ENCODE assay signal across 14 cellular contexts in genomic region chr2:57981369-57981768, GRCh38.
DNase-seq lines count a peak whose midpoint lies in the region; TF ChIP-seq lines count a peak whose summit lies in the region.
"Had no signal": no experiment of that assay in that cellular context is flagged by ENCODE, and none has a peak within 500 bp of the region (broad histone marks: within the 10 kb centered on the region; RNA-seq: fewer than 3 reads in every experiment).

No MANE protein-coding gene starts in this region.

- peaks cover 3 to 15% (median 8%) of the 10 kb centered on the region in 7 donors for H3K9me3 Mint-ChIP-seq in CD14-positive monocyte
- H3K9me3 Mint-ChIP-seq: effector memory CD8-positive, alpha-beta T cell had no signal

- TF ChIP-seq CTCF in brain microvascular endothelial cell (IDR thresholded peaks at IDR 0.05; ENCODE audit: low read depth, low read length, missing control alignments) (no peak), CD14-positive monocyte (IDR thresholded peaks at IDR 0.05) (no peak)

- no peaks in the 10 kb centered on the region for H3K36me3 Mint-ChIP-seq in CD14-positive monocyte

- no peak overlapping the region for H3K27ac ChIP-seq in brain microvascular endothelial cell
- H3K27ac ChIP-seq: adrenal gland; BLaER1 treated with 17β-estradiol and CSF1 and Interleukin-3, amounts not matched to agents 10 nM and 100 nM; uterus had no signal

- no peak overlapping the region for H3K4me3 Mint-ChIP-seq in CD14-positive monocyte
- H3K4me3 Mint-ChIP-seq: effector memory CD8-positive, alpha-beta T cell had no signal

- no peaks in the 10 kb centered on the region for H3K4me1 Mint-ChIP-seq in CD14-positive monocyte

- H3K36me3 ChIP-seq in brain microvascular endothelial cell (replicated peaks): no peaks in the 10 kb centered on the region
- H3K36me3 ChIP-seq: adrenal gland; BLaER1 treated with 17β-estradiol and CSF1 and Interleukin-3, amounts not matched to agents 10 nM and 100 nM; uterus had no signal

- H3K27ac Mint-ChIP-seq in CD14-positive monocyte: no peak overlapping the region
- H3K27ac Mint-ChIP-seq: effector memory CD8-positive, alpha-beta T cell had no signal

- H3K27me3 ChIP-seq in brain microvascular endothelial cell (replicated peaks): no peaks in the 10 kb centered on the region
- H3K27me3 ChIP-seq: adrenal gland; BLaER1 treated with 17β-estradiol and CSF1 and Interleukin-3, amounts not matched to agents 10 nM and 100 nM; uterus had no signal

- in situ Hi-C loops in brain microvascular endothelial cell (cut with HindIII; ENCODE audit: low pct_ligation_motif_present, low sequenced_read_pairs): no loop called here

- intact Hi-C loops in CD14-positive monocyte (cut with micrococcal nuclease): no loop called here

- no peaks in the 10 kb centered on the region for H3K27me3 Mint-ChIP-seq in CD14-positive monocyte (ENCODE audit: low read depth in 3 of 3)
- H3K27me3 Mint-ChIP-seq: effector memory CD8-positive, alpha-beta T cell had no signal

- DNase-seq in AG08396 (ENCODE audit: low spot score) (peak; percentile 24), HS-5 (ENCODE audit: low read depth) (peak; percentile 68), brain microvascular endothelial cell (peak; percentile 63), kidney tubule cell (ENCODE audit: low spot score) (peak; percentile 22), CD14-positive monocyte (ENCODE audit: low spot score) (no peak), HuH-7.5 (ENCODE audit: low spot score) (no peak), SKM-1 (lab: John Stamatoyannopoulos, UW; ENCODE audit: unreplicated experiment) (no peak)
- no peak for DNase-seq in activated CD4-positive, alpha-beta T cell treated with anti-CD3 and anti-CD28 coated beads, Interleukin-2, amount 50 U/mL, for 48 hours
- DNase-seq: adrenal gland; effector memory CD8-positive, alpha-beta T cell; Karpas-422; NCI-H2081 treated with DMSO at 0.1 percent for 48 hours; uterus had no signal

- no peak overlapping the region for H3K4me3 ChIP-seq in brain microvascular endothelial cell (ENCODE audit: low read depth, low read length)
- H3K4me3 ChIP-seq: adrenal gland; BLaER1 treated with 17β-estradiol and CSF1 and Interleukin-3, amounts not matched to agents 10 nM and 100 nM; uterus had no signal

Comparison
In these comparisons a context has a peak if more than half of its experiments do, and no peak if none do; other contexts are left out.
1. DNase-seq: peak in AG08396 (single experiment), HS-5 (single experiment), brain microvascular endothelial cell (single experiment) and kidney tubule cell (single experiment); none in activated CD4-positive, alpha-beta T cell treated with anti-CD3 and anti-CD28 coated beads, Interleukin-2, amount 50 U/mL, for 48 hours (0 of 2), CD14-positive monocyte (single experiment), HuH-7.5 (single experiment) and SKM-1 (single experiment).